In the genomic region with DNA sequence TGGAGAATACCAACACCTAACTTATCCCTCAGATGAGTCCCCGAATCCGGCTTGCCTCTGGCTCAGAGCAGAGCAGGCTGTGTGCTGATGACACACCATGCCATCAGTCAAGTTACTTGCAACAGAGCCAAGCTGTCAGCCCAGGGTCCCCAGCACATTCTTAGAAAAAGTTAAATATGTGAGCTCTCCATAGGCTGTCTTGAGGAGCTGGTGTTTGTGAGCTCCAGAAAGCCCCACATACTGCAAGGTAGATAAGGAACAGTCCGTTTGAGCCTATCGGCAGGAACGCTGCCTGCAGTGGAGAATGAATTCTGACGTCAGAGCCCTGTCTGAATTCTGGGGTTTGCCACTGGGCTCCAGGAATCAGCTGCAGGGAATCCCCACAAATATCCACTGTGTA, we compare ENCODE assay signal across 1 cellular context.
A peak's percentile ranks its signal among the peaks of the same experiment; 100 is the strongest.
TF ChIP-seq lines count a peak whose summit lies in the region.

No MANE protein-coding gene starts in this region.

TF ChIP-seq in K562, 482 proteins besides CTCF, POLR2A, EP300 and RAD21 (continued from another document and continues in another):
- TF ChIP-seq, protein P1, sequence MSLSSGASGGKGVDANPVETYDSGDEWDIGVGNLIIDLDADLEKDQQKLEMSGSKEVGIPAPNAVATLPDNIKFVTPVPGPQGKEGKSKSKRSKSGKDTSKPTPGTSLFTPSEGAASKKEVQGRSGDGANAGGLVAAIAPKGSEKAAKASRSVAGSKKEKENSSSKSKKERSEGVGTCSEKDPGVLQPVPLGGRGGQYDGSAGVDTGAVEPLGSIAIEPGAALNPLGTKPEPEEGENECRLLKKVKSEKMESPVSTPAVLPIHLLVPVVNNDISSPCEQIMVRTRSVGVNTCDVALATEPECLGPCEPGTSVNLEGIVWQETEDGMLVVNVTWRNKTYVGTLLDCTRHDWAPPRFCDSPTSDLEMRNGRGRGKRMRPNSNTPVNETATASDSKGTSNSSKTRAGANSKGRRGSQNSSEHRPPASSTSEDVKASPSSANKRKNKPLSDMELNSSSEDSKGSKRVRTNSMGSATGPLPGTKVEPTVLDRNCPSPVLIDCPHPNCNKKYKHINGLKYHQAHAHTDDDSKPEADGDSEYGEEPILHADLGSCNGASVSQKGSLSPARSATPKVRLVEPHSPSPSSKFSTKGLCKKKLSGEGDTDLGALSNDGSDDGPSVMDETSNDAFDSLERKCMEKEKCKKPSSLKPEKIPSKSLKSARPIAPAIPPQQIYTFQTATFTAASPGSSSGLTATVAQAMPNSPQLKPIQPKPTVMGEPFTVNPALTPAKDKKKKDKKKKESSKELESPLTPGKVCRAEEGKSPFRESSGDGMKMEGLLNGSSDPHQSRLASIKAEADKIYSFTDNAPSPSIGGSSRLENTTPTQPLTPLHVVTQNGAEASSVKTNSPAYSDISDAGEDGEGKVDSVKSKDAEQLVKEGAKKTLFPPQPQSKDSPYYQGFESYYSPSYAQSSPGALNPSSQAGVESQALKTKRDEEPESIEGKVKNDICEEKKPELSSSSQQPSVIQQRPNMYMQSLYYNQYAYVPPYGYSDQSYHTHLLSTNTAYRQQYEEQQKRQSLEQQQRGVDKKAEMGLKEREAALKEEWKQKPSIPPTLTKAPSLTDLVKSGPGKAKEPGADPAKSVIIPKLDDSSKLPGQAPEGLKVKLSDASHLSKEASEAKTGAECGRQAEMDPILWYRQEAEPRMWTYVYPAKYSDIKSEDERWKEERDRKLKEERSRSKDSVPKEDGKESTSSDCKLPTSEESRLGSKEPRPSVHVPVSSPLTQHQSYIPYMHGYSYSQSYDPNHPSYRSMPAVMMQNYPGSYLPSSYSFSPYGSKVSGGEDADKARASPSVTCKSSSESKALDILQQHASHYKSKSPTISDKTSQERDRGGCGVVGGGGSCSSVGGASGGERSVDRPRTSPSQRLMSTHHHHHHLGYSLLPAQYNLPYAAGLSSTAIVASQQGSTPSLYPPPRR (CRISPR knock-in tag; IDR thresholded peaks at IDR 0.05; ENCODE audit: borderline replicate concordance), result no peak
- TF ChIP-seq, protein P2, sequence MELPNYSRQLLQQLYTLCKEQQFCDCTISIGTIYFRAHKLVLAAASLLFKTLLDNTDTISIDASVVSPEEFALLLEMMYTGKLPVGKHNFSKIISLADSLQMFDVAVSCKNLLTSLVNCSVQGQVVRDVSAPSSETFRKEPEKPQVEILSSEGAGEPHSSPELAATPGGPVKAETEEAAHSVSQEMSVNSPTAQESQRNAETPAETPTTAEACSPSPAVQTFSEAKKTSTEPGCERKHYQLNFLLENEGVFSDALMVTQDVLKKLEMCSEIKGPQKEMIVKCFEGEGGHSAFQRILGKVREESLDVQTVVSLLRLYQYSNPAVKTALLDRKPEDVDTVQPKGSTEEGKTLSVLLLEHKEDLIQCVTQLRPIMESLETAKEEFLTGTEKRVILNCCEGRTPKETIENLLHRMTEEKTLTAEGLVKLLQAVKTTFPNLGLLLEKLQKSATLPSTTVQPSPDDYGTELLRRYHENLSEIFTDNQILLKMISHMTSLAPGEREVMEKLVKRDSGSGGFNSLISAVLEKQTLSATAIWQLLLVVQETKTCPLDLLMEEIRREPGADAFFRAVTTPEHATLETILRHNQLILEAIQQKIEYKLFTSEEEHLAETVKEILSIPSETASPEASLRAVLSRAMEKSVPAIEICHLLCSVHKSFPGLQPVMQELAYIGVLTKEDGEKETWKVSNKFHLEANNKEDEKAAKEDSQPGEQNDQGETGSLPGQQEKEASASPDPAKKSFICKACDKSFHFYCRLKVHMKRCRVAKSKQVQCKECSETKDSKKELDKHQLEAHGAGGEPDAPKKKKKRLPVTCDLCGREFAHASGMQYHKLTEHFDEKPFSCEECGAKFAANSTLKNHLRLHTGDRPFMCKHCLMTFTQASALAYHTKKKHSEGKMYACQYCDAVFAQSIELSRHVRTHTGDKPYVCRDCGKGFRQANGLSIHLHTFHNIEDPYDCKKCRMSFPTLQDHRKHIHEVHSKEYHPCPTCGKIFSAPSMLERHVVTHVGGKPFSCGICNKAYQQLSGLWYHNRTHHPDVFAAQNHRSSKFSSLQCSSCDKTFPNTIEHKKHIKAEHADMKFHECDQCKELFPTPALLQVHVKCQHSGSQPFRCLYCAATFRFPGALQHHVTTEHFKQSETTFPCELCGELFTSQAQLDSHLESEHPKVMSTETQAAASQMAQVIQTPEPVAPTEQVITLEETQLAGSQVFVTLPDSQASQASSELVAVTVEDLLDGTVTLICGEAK (IDR thresholded peaks at IDR 0.05), result no peak
- TF ChIP-seq, protein P2 (CRISPR knock-in tag; IDR thresholded peaks at IDR 0.05), result no peak
- TF ChIP-seq NFIX (CRISPR knock-in tag; IDR thresholded peaks at IDR 0.05; ENCODE audit: low read depth) (no peak), GTF2A2 (tag; IDR thresholded peaks at IDR 0.05) (no peak), FOXJ3 (CRISPR knock-in tag; IDR thresholded peaks at IDR 0.05) (no peak), CCAR2 (IDR thresholded peaks at IDR 0.05; ENCODE audit: low read depth, low read length) (no peak), ELF4 (CRISPR knock-in tag; IDR thresholded peaks at IDR 0.05) (no peak), BACH1 (tag; IDR thresholded peaks at IDR 0.05) (no peak), NR3C1 (CRISPR knock-in tag; IDR thresholded peaks at IDR 0.05) (no peak), ZNF212 (CRISPR knock-in tag; IDR thresholded peaks at IDR 0.05) (no peak), IFI16 (CRISPR knock-in tag; IDR thresholded peaks at IDR 0.05) (no peak), HEY1 (CRISPR knock-in tag; IDR thresholded peaks at IDR 0.05; ENCODE audit: borderline replicate concordance) (no peak), ESRRA (IDR thresholded peaks at IDR 0.05; ENCODE audit: borderline replicate concordance, low read depth) (no peak), MYC (IDR thresholded peaks at IDR 0.05; ENCODE audit: low read depth, low read length) (peak; percentile 53; the same call in 1 of the 2 replicates), MYC (CRISPR knock-in tag; IDR thresholded peaks at IDR 0.05; ENCODE audit: borderline replicate concordance, low read depth) (no peak), RBM22 (IDR thresholded peaks at IDR 0.05; ENCODE audit: low read depth, low read length, poor library complexity, severe bottlenecking) (no peak)
- TF ChIP-seq, protein P3, sequence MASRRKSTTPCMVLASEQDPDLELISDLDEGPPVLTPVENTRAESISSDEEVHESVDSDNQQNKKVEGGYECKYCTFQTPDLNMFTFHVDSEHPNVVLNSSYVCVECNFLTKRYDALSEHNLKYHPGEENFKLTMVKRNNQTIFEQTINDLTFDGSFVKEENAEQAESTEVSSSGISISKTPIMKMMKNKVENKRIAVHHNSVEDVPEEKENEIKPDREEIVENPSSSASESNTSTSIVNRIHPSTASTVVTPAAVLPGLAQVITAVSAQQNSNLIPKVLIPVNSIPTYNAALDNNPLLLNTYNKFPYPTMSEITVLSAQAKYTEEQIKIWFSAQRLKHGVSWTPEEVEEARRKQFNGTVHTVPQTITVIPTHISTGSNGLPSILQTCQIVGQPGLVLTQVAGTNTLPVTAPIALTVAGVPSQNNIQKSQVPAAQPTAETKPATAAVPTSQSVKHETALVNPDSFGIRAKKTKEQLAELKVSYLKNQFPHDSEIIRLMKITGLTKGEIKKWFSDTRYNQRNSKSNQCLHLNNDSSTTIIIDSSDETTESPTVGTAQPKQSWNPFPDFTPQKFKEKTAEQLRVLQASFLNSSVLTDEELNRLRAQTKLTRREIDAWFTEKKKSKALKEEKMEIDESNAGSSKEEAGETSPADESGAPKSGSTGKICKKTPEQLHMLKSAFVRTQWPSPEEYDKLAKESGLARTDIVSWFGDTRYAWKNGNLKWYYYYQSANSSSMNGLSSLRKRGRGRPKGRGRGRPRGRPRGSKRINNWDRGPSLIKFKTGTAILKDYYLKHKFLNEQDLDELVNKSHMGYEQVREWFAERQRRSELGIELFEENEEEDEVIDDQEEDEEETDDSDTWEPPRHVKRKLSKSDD (conservative IDR thresholded peaks at IDR 0.05; ENCODE audit: low read length), result no peak
- TF ChIP-seq, protein P4, sequence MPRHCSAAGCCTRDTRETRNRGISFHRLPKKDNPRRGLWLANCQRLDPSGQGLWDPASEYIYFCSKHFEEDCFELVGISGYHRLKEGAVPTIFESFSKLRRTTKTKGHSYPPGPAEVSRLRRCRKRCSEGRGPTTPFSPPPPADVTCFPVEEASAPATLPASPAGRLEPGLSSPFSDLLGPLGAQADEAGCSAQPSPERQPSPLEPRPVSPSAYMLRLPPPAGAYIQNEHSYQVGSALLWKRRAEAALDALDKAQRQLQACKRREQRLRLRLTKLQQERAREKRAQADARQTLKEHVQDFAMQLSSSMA (CRISPR knock-in tag; IDR thresholded peaks at IDR 0.05), result no peak
- TF ChIP-seq, protein P5, sequence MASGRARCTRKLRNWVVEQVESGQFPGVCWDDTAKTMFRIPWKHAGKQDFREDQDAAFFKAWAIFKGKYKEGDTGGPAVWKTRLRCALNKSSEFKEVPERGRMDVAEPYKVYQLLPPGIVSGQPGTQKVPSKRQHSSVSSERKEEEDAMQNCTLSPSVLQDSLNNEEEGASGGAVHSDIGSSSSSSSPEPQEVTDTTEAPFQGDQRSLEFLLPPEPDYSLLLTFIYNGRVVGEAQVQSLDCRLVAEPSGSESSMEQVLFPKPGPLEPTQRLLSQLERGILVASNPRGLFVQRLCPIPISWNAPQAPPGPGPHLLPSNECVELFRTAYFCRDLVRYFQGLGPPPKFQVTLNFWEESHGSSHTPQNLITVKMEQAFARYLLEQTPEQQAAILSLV (tag; IDR thresholded peaks at IDR 0.05), result no peak
- TF ChIP-seq, protein P6, sequence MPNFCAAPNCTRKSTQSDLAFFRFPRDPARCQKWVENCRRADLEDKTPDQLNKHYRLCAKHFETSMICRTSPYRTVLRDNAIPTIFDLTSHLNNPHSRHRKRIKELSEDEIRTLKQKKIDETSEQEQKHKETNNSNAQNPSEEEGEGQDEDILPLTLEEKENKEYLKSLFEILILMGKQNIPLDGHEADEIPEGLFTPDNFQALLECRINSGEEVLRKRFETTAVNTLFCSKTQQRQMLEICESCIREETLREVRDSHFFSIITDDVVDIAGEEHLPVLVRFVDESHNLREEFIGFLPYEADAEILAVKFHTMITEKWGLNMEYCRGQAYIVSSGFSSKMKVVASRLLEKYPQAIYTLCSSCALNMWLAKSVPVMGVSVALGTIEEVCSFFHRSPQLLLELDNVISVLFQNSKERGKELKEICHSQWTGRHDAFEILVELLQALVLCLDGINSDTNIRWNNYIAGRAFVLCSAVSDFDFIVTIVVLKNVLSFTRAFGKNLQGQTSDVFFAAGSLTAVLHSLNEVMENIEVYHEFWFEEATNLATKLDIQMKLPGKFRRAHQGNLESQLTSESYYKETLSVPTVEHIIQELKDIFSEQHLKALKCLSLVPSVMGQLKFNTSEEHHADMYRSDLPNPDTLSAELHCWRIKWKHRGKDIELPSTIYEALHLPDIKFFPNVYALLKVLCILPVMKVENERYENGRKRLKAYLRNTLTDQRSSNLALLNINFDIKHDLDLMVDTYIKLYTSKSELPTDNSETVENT (CRISPR knock-in tag; IDR thresholded peaks at IDR 0.05), result no peak
- TF ChIP-seq, protein P7, sequence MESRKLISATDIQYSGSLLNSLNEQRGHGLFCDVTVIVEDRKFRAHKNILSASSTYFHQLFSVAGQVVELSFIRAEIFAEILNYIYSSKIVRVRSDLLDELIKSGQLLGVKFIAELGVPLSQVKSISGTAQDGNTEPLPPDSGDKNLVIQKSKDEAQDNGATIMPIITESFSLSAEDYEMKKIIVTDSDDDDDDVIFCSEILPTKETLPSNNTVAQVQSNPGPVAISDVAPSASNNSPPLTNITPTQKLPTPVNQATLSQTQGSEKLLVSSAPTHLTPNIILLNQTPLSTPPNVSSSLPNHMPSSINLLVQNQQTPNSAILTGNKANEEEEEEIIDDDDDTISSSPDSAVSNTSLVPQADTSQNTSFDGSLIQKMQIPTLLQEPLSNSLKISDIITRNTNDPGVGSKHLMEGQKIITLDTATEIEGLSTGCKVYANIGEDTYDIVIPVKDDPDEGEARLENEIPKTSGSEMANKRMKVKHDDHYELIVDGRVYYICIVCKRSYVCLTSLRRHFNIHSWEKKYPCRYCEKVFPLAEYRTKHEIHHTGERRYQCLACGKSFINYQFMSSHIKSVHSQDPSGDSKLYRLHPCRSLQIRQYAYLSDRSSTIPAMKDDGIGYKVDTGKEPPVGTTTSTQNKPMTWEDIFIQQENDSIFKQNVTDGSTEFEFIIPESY (CRISPR knock-in tag; IDR thresholded peaks at IDR 0.05), result no peak
- TF ChIP-seq, protein P8, sequence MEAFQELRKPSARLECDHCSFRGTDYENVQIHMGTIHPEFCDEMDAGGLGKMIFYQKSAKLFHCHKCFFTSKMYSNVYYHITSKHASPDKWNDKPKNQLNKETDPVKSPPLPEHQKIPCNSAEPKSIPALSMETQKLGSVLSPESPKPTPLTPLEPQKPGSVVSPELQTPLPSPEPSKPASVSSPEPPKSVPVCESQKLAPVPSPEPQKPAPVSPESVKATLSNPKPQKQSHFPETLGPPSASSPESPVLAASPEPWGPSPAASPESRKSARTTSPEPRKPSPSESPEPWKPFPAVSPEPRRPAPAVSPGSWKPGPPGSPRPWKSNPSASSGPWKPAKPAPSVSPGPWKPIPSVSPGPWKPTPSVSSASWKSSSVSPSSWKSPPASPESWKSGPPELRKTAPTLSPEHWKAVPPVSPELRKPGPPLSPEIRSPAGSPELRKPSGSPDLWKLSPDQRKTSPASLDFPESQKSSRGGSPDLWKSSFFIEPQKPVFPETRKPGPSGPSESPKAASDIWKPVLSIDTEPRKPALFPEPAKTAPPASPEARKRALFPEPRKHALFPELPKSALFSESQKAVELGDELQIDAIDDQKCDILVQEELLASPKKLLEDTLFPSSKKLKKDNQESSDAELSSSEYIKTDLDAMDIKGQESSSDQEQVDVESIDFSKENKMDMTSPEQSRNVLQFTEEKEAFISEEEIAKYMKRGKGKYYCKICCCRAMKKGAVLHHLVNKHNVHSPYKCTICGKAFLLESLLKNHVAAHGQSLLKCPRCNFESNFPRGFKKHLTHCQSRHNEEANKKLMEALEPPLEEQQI (IDR thresholded peaks at IDR 0.05), result no peak
